6 cellular contexts compared by ENCODE assay signal in genomic region chr21:41825881-41826280, GRCh38. TPM values are rescaled to one million over a fixed set of nuclear protein-coding genes. Genes with fewer than 3 reads are reported as not detected.
"Had no signal": no experiment of that assay in that cellular context is flagged by ENCODE, and none has a peak within 500 bp of the region (broad histone marks: within the 10 kb centered on the region; RNA-seq: fewer than 3 reads in every experiment).

No MANE protein-coding gene starts in this region.

- H3K27me3 Mint-ChIP-seq: IgD-negative memory B cell had no signal

- H3K36me3 Mint-ChIP-seq: IgD-negative memory B cell had no signal

- DNase-seq: H9, HCEC 1CT had no signal

- H3K27ac ChIP-seq: HL-60 had no signal

- H3K4me3 Mint-ChIP-seq: GM23338, H9, IgD-negative memory B cell had no signal

- ATAC-seq: GM23338, HepG2 had no signal

- H3K4me1 Mint-ChIP-seq: H9, IgD-negative memory B cell had no signal

- H3K4me3 ChIP-seq: GM23338 had no signal

- H3K27ac Mint-ChIP-seq: GM23338, H9, IgD-negative memory B cell had no signal

- H3K9me3 Mint-ChIP-seq: GM23338, H9, IgD-negative memory B cell had no signal

RNA-seq across cellular contexts. Expression of gene RIPK4, which starts 59.0 kb away (rescaled TPM):
- polyA plus RNA-seq: IgD-negative memory B cell had no signal
